1 cellular context compared by ENCODE assay signal in the genomic region with DNA sequence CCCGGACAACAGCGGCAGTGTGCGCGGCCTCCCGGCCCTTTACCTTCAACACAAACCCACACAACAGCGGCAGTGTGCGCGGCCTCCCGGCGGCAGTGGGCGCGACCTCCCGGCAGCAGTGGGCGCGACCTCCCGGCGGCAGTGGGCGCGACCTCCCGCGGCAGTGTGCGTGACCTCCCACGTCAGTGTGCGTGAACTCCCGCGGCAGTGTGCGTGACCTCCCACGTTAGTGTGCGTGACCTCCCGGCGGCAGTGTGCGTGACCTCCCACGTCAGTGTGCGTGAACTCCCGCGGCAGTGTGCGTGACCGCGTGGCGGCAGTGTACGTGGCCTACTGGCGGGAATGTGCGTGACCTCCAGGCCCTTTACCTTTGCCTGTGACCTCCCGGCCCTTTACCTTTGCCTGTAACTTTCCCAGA.
TF ChIP-seq lines count a peak whose summit lies in the region.

No MANE protein-coding gene starts in this region.

TF ChIP-seq in HepG2, 621 proteins besides CTCF, POLR2A, EP300 and RAD21 (continued from another document):
- TF ChIP-seq, protein P1, sequence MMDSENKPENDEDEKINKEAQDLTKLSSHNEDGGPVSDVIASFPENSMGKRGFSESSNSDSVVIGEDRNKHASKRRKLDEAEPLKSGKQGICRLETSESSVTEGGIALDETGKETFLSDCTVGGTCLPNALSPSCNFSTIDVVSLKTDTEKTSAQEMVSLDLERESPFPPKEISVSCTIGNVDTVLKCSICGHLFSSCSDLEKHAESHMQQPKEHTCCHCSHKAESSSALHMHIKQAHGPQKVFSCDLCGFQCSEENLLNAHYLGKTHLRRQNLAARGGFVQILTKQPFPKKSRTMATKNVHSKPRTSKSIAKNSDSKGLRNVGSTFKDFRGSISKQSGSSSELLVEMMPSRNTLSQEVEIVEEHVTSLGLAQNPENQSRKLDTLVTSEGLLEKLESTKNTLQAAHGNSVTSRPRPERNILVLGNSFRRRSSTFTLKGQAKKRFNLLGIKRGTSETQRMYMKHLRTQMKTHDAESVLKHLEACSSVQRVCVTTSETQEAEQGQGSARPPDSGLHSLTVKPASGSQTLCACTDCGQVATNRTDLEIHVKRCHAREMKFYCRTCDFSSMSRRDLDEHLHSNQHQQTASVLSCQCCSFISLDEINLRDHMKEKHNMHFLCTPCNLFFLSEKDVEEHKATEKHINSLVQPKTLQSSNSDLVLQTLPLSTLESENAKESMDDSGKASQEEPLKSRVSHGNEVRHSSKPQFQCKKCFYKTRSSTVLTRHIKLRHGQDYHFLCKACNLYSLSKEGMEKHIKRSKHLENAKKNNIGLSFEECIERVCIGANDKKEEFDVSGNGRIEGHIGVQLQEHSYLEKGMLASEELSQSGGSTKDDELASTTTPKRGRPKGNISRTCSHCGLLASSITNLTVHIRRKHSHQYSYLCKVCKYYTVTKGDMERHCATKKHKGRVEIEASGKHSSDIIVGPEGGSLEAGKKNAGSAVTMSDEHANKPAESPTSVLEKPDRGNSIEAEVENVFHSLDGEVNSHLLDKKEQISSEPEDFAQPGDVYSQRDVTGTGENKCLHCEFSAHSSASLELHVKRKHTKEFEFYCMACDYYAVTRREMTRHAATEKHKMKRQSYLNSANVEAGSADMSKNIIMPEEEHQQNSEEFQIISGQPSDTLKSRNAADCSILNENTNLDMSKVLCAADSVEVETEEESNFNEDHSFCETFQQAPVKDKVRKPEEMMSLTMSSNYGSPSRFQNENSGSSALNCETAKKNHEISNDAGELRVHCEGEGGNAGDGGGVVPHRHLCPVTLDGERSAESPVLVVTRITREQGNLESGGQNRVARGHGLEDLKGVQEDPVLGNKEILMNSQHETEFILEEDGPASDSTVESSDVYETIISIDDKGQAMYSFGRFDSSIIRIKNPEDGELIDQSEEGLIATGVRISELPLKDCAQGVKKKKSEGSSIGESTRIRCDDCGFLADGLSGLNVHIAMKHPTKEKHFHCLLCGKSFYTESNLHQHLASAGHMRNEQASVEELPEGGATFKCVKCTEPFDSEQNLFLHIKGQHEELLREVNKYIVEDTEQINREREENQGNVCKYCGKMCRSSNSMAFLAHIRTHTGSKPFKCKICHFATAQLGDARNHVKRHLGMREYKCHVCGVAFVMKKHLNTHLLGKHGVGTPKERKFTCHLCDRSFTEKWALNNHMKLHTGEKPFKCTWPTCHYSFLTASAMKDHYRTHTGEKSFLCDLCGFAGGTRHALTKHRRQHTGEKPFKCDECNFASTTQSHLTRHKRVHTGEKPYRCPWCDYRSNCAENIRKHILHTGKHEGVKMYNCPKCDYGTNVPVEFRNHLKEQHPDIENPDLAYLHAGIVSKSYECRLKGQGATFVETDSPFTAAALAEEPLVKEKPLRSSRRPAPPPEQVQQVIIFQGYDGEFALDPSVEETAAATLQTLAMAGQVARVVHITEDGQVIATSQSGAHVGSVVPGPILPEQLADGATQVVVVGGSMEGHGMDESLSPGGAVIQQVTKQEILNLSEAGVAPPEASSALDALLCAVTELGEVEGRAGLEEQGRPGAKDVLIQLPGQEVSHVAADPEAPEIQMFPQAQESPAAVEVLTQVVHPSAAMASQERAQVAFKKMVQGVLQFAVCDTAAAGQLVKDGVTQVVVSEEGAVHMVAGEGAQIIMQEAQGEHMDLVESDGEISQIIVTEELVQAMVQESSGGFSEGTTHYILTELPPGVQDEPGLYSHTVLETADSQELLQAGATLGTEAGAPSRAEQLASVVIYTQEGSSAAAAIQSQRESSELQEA (CRISPR knock-in tag; IDR thresholded peaks at IDR 0.05; ENCODE audit: not compliant biosample characterization) = no peak
- peak; percentile 63; the same call in 1 of the 2 replicates for TF ChIP-seq YEATS2 (CRISPR knock-in tag; IDR thresholded peaks at IDR 0.05; ENCODE audit: borderline replicate concordance)
- TF ChIP-seq CREB1 (IDR thresholded peaks at IDR 0.05) = no peak
- peak; percentile 93 for TF ChIP-seq CREB1 (CRISPR knock-in tag; IDR thresholded peaks at IDR 0.05)
- 0 out of 2 replicates have a peak, but pooled peaks have one; percentile 43 for TF ChIP-seq KMT2B (CRISPR knock-in tag; IDR thresholded peaks at IDR 0.05)
- no peak for TF ChIP-seq GFI1 (CRISPR knock-in tag; IDR thresholded peaks at IDR 0.05; ENCODE audit: borderline replicate concordance)
- no peak for TF ChIP-seq ZNF672 (CRISPR knock-in tag; IDR thresholded peaks at IDR 0.05)
- TF ChIP-seq FOSL2 (CRISPR knock-in tag; IDR thresholded peaks at IDR 0.05) = no peak
- TF ChIP-seq ZNF547 (CRISPR knock-in tag; IDR thresholded peaks at IDR 0.05) = no peak
